ENCODE assay signal across 13 cellular contexts in the genomic region with DNA sequence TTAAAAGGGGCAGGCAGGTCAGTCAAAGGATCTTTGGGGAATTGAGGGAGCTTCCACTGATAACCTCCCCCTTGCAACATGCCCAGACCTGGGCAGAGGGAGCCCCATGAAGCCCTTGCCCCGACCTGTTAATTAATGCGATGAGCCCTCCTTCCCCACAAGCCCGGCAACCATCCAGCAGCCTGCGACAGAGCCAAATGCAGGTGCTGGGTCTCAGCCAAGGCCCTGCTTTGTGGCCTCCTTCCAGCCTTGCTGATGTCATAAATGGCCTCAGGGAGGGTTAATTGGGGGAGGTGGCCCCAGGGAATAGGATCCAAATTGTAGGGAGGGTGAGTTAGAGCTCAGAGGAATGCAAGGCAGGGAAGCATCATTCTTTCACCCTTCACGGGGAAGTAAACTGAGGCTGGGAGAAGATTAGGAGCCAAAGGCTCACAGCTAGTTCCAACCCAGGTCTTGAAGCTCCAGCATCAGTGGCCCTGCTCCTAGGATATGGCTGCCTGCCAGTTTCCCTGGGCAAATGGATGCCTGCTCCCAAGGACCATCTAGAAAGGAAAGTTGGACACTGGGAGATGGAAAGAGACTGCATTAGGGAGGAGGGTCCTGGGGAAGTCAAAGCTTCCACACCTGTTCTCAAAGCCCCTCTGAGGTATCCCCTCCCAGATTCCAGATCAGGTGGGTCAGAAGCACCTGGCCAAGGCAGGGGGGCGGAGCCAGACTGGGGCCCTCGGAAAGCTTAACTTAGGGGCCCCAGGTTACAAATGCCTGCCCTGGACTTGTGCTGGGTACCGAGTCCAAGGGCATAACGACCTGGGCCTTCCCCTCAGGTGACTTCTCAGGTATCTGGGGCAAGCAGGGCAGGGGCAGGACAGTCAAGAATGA. TPM values are rescaled to one million over a fixed set of nuclear protein-coding genes. Genes with fewer than 3 reads are reported as not detected.
DNase-seq lines count a peak whose midpoint lies in the region; ATAC-seq, FAIRE-seq and TF ChIP-seq lines count a peak whose summit lies in the region.
"Had no signal": no experiment of that assay in that cellular context is flagged by ENCODE, and none has a peak within 500 bp of the region (broad histone marks: within the 10 kb centered on the region; RNA-seq: fewer than 3 reads in every experiment).

No MANE protein-coding gene starts in this region.

- peaks cover 5% of the 10 kb centered on the region for H3K27me3 ChIP-seq in keratinocyte (ENCODE audit: control insufficient read depth, extremely low read depth, insufficient read depth, low read length)
- H3K27me3 ChIP-seq in Karpas-422 (ENCODE audit: low read length) = no peaks in the 10 kb centered on the region
- H3K27me3 ChIP-seq: BLaER1 had no signal

- ATAC-seq in activated CD4-positive, CD25-positive, alpha-beta regulatory T cell treated with anti-CD3 and anti-CD28 coated beads, Interleukin-2, amount 50 U/mL, for 24 hours = no peak

- TF ChIP-seq CTCF in RWPE1 (conservative IDR thresholded peaks at IDR 0.05; ENCODE audit: low read depth) = no peak
- no peak for TF ChIP-seq CTCF in keratinocyte (optimal IDR thresholded peaks at IDR 0.05 in 1 of 3, IDR thresholded peaks at IDR 0.05 in 1 of 3, conservative IDR thresholded peaks at IDR 0.05 in 1 of 3; ENCODE audit: extremely low read depth in 1 of 3, insufficient read depth in 2 of 3, low read length in 3 of 3)

- H4K20me1 ChIP-seq in keratinocyte (ENCODE audit: control insufficient read depth, extremely low read depth, insufficient read depth, low read length) (peaks cover 18% of the 10 kb centered on the region), Karpas-422 (ENCODE audit: insufficient read depth, low read depth, low read length) (no peaks in the 10 kb centered on the region)
- H4K20me1 ChIP-seq: BLaER1 had no signal

- H2AFZ ChIP-seq in keratinocyte (ENCODE audit: control insufficient read depth, low read length) = no peak overlapping the region
- H2AFZ ChIP-seq in Karpas-422 (ENCODE audit: low read length) = no peak overlapping the region

- H3K27ac ChIP-seq in RWPE1 (peak overlapping the region; percentile 98), keratinocyte (ENCODE audit: control insufficient read depth, insufficient read depth, low read length) (no peak overlapping the region), Karpas-422 (ENCODE audit: low read length) (no peak overlapping the region)
- H3K27ac ChIP-seq: BLaER1, SK-N-MC had no signal

- H3K9me3 ChIP-seq in keratinocyte (ENCODE audit: control insufficient read depth, low read depth, low read length) (no peaks in the 10 kb centered on the region), Karpas-422 (ENCODE audit: low read length) (no peaks in the 10 kb centered on the region)
- H3K9me3 ChIP-seq: BLaER1 had no signal

- no peaks in the 10 kb centered on the region for H3K9me2 ChIP-seq in Karpas-422 (replicated peaks; ENCODE audit: insufficient read depth, low read length)

- CTCF ChIA-PET in RWPE1 (lab: Yijun Ruan, JAX) = interaction anchor here (0.5 to 1.9 kb wide), 4 partner anchors 18 to 685 kb away, joined by 3 to 11 read pairs (median 4); partner anchors contain the start of gene LMO1

- peaks cover 6% of the 10 kb centered on the region for H3K9me1 ChIP-seq in keratinocyte (ENCODE audit: control insufficient read depth, extremely low read depth, insufficient read depth, low read length)

- H3K9ac ChIP-seq in keratinocyte (ENCODE audit: control insufficient read depth, extremely low read depth, insufficient read depth, low read length) (peak overlapping the region; percentile 9), Karpas-422 (ENCODE audit: low read length) (no peak overlapping the region)
- H3K9ac ChIP-seq: BLaER1 had no signal

- POLR2A ChIA-PET in RWPE1 (lab: Yijun Ruan, JAX; ENCODE audit: low non-redundant PET) = interaction anchor here (0.6 to 0.7 kb wide), 3 partner anchors 39 to 214 kb away, joined by 3 to 4 read pairs (median 4); no protein-coding TSS in a partner anchor

- H3K4me1 ChIP-seq in keratinocyte (ENCODE audit: control insufficient read depth, extremely low read depth, insufficient read depth, low read length) (peaks cover 50% of the 10 kb centered on the region), Karpas-422 (ENCODE audit: low read length) (no peaks in the 10 kb centered on the region)
- H3K4me1 ChIP-seq: BLaER1 had no signal

- dilution Hi-C loops in keratinocyte (cut with MboI; ENCODE audit: extremely low pct_ligation_motif_present, low sequenced_read_pairs) = no loop called here

- H3K36me3 ChIP-seq in keratinocyte (ENCODE audit: control insufficient read depth in 2 of 2, extremely low read depth in 1 of 2, insufficient read depth in 2 of 2, low read length in 2 of 2) = no peaks in the 10 kb centered on the region
- no peaks in the 10 kb centered on the region for H3K36me3 ChIP-seq in Karpas-422 (ENCODE audit: insufficient read depth, low read length)
- H3K36me3 ChIP-seq: BLaER1 had no signal

- H3K4me3 ChIP-seq in keratinocyte (ENCODE audit: control insufficient read depth in 2 of 3, extremely low read depth in 1 of 3, insufficient read depth in 2 of 3, low read depth in 1 of 3, low read length in 3 of 3) (no peak overlapping the region), Karpas-422 (ENCODE audit: low read length) (no peak overlapping the region)
- H3K4me3 ChIP-seq: BLaER1, SK-N-MC, skin epidermis had no signal

- H3K4me2 ChIP-seq in keratinocyte (ENCODE audit: control insufficient read depth, extremely low read depth, insufficient read depth, low read depth, low read length) = peak overlapping the region; percentile 59
- H3K4me2 ChIP-seq in Karpas-422 (ENCODE audit: low read depth, low read length, poor library complexity, severe bottlenecking) = no peak overlapping the region
- H3K4me2 ChIP-seq: BLaER1 had no signal

- H3K79me2 ChIP-seq in keratinocyte (ENCODE audit: control insufficient read depth, insufficient read depth, low read length) (no peaks in the 10 kb centered on the region), Karpas-422 (ENCODE audit: low read length) (no peaks in the 10 kb centered on the region)

- DNase-seq in DMS 273 (lab: John Stamatoyannopoulos, UW; ENCODE audit: unreplicated experiment) (peak; percentile 90), NCI-H128 (lab: John Stamatoyannopoulos, UW; ENCODE audit: unreplicated experiment) (peak; percentile 69), RWPE1 (ENCODE audit: low spot score) (peak; percentile 85), keratinocyte (ENCODE audit: low read depth, low spot score) (peak; percentile 63), head of caudate nucleus (no peak), Karpas-422 (no peak)
- no peak for DNase-seq in central memory CD4-positive, alpha-beta T cell
- DNase-seq: activated CD4-positive, alpha-beta T cell treated with anti-CD3 and anti-CD28 coated beads, Interleukin-2, amount 50 U/mL, for 1 hour; effector memory CD4-positive, alpha-beta T cell had no signal

- intact Hi-C loops in head of caudate nucleus (cut with DNase I) = loop anchor here (5.0 kb wide), 1 partner anchor 33 kb away; the partner anchor contains the start of gene LMO1

- FAIRE-seq in keratinocyte (lab: Jason Lieb, UNC) = peak; percentile 83

RNA-seq across cellular contexts. Expression of gene LMO1, which starts 34.1 kb away (rescaled TPM):
- polyA plus RNA-seq in keratinocyte = 0.08 to 0.18 TPM in 2 of 3 replicates, not detected in the other
- not detected for polyA plus RNA-seq in keratinocyte (2011; ENCODE audit: low read depth)
- not detected in 2 replicates for polyA plus RNA-seq in keratinocyte (2011; cell fraction: cytosol; rRNA removed)
- polyA plus RNA-seq in keratinocyte (2011; cell fraction: nucleus; rRNA removed) = not detected in 2 replicates
- polyA plus RNA-seq in keratinocyte (2012; ENCODE audit: low replicate concordance) = not detected in 2 replicates
- polyA minus RNA-seq in keratinocyte = not detected in 3 replicates
- not detected for polyA minus RNA-seq in keratinocyte (2011; cell fraction: cytosol; rRNA and poly(A)+ RNA removed)
- polyA minus RNA-seq in keratinocyte (2011; cell fraction: nucleus; rRNA and poly(A)+ RNA removed) = not detected in 2 replicates
- not detected in 2 replicates for total RNA-seq in Karpas-422 (2014; rRNA removed; shearing (Covaris generic); ENCODE audit: low replicate concordance)

Comparison
In these comparisons a context has a peak if more than half of its experiments do, and no peak if none do; other contexts are left out.
1. DNase-seq: peak in DMS 273 (single experiment), NCI-H128 (single experiment), RWPE1 (single experiment) and keratinocyte (single experiment); none in central memory CD4-positive, alpha-beta T cell (single experiment), head of caudate nucleus (0 of 42) and Karpas-422 (single experiment).